ENCODE assay signal across 9 cellular contexts in genomic region chr19:28242317-28242927, GRCh38.
A peak's percentile ranks its signal among the peaks of the same experiment; 100 is the strongest.
DNase-seq lines count a peak whose midpoint lies in the region; ATAC-seq, FAIRE-seq and TF ChIP-seq lines count a peak whose summit lies in the region.
"Had no signal": no experiment of that assay in that cellular context is flagged by ENCODE, and none has a peak within 500 bp of the region (broad histone marks: within the 10 kb centered on the region; RNA-seq: fewer than 3 reads in every experiment).

No MANE protein-coding gene starts in this region.

- FAIRE-seq in HTR-8/SVneo (lab: Jason Lieb, UNC): no peak

- no peak overlapping the region for H3K4me3 Mint-ChIP-seq in activated naive CD4-positive, alpha-beta T cell treated with anti-CD3 and anti-CD28 coated beads, Interleukin-2, amount 10 ng/mL, durations not matched to agents 7 days and 5 days
- no peak overlapping the region for H3K4me3 Mint-ChIP-seq in brain
- H3K4me3 Mint-ChIP-seq: naive thymus-derived CD8-positive, alpha-beta T cell had no signal

- H3K4me1 Mint-ChIP-seq in activated naive CD4-positive, alpha-beta T cell treated with anti-CD3 and anti-CD28 coated beads, Interleukin-2, amount 10 ng/mL, durations not matched to agents 7 days and 5 days: no peaks in the 10 kb centered on the region
- no peaks in the 10 kb centered on the region for H3K4me1 Mint-ChIP-seq in brain
- H3K4me1 Mint-ChIP-seq: naive thymus-derived CD8-positive, alpha-beta T cell had no signal

- no peak overlapping the region for H3K27ac Mint-ChIP-seq in activated naive CD4-positive, alpha-beta T cell treated with anti-CD3 and anti-CD28 coated beads, Interleukin-2, amount 10 ng/mL, durations not matched to agents 7 days and 5 days
- H3K27ac Mint-ChIP-seq in brain: no peak overlapping the region
- H3K27ac Mint-ChIP-seq: naive thymus-derived CD8-positive, alpha-beta T cell had no signal

- CTCF ChIA-PET in activated naive CD4-positive, alpha-beta T cell treated with anti-CD3 and anti-CD28 coated beads, Interleukin-2, amount 10 ng/mL, durations not matched to agents 7 days and 5 days (lab: Charles Lee): interaction anchor here (2.1 kb wide), 1 partner anchor 391 kb away, joined by 8 read pairs; no protein-coding TSS in a partner anchor

- peak; percentile 21 for DNase-seq in activated naive CD4-positive, alpha-beta T cell treated with anti-CD3 and anti-CD28 coated beads, Interleukin-2, amount 10 ng/mL, durations not matched to agents 7 days and 5 days
- DNase-seq in activated naive CD4-positive, alpha-beta T cell treated with anti-CD3 and anti-CD28 coated beads, Interleukin-2, amount 50 U/mL, for 16 hours: no peak
- peak; percentile 36 for DNase-seq in NCI-H1436 treated with DMSO at 0.1 percent for 48 hours (lab: John Stamatoyannopoulos, UW)
- peak; percentile 37 for DNase-seq in midbrain (lab: John Stamatoyannopoulos, UW)
- no peak for DNase-seq in GF-D8 (lab: John Stamatoyannopoulos, UW)
- no peak for DNase-seq in HTR-8/SVneo (ENCODE audit: insufficient read length, low spot score)

- H3K27me3 Mint-ChIP-seq in activated naive CD4-positive, alpha-beta T cell treated with anti-CD3 and anti-CD28 coated beads, Interleukin-2, amount 10 ng/mL, durations not matched to agents 7 days and 5 days: no peaks in the 10 kb centered on the region
- H3K27me3 Mint-ChIP-seq in brain: peaks cover 12% of the 10 kb centered on the region

- ATAC-seq in HG02938 (IDR thresholded peaks at IDR 0.05; ENCODE audit: unreplicated experiment): no peak
- ATAC-seq: naive thymus-derived CD8-positive, alpha-beta T cell had no signal

- H3K36me3 Mint-ChIP-seq in activated naive CD4-positive, alpha-beta T cell treated with anti-CD3 and anti-CD28 coated beads, Interleukin-2, amount 10 ng/mL, durations not matched to agents 7 days and 5 days: no peaks in the 10 kb centered on the region
- H3K36me3 Mint-ChIP-seq in brain: no peaks in the 10 kb centered on the region
- H3K36me3 Mint-ChIP-seq: naive thymus-derived CD8-positive, alpha-beta T cell had no signal

- H3K9me3 Mint-ChIP-seq in activated naive CD4-positive, alpha-beta T cell treated with anti-CD3 and anti-CD28 coated beads, Interleukin-2, amount 10 ng/mL, durations not matched to agents 7 days and 5 days: peaks cover 7% of the 10 kb centered on the region
- H3K9me3 Mint-ChIP-seq in brain: no peaks in the 10 kb centered on the region

- TF ChIP-seq CTCF in brain (conservative IDR thresholded peaks at IDR 0.05): peak; percentile 59 to 74

Comparison
In these comparisons a context has a peak if more than half of its experiments do, and no peak if none do; other contexts are left out.
1. DNase-seq: peak in activated naive CD4-positive, alpha-beta T cell treated with anti-CD3 and anti-CD28 coated beads, Interleukin-2, amount 10 ng/mL, durations not matched to agents 7 days and 5 days (single experiment), NCI-H1436 treated with DMSO at 0.1 percent for 48 hours (single experiment) and midbrain (single experiment); none in activated naive CD4-positive, alpha-beta T cell treated with anti-CD3 and anti-CD28 coated beads, Interleukin-2, amount 50 U/mL, for 16 hours (single experiment), GF-D8 (single experiment) and HTR-8/SVneo (single experiment).